ENCODE assay signal across 26 cellular contexts in genomic region chr16:1945559-1946391, GRCh38. TPM values are rescaled to one million over a fixed set of nuclear protein-coding genes. Genes with fewer than 3 reads are reported as not detected.
A peak's percentile ranks its signal among the peaks of the same experiment; 100 is the strongest.
DNase-seq lines count a peak whose midpoint lies in the region; ATAC-seq and TF ChIP-seq lines count a peak whose summit lies in the region.
"Had no signal": no experiment of that assay in that cellular context is flagged by ENCODE, and none has a peak within 500 bp of the region (broad histone marks: within the 10 kb centered on the region; RNA-seq: fewer than 3 reads in every experiment).

No MANE protein-coding gene starts in this region.

- H3K4me1 ChIP-seq in psoas muscle: peaks cover 59% of the 10 kb centered on the region

- no peak overlapping the region for H3K27ac Mint-ChIP-seq in activated T-helper 1 cell treated with anti-CD3 and anti-CD28 coated beads, Interleukin-12 subunit alpha, Interleukin-12 subunit beta, Interleukin-2, Interleukin-4 antibody, amounts not matched to agents 30 ng/mL and 10 ng/mL and 1 ng/mL, durations not matched to agents 14 hours and 24 hours and 36 hours
- no peak overlapping the region for H3K27ac Mint-ChIP-seq in activated T-cell treated with anti-CD3 and anti-CD28 coated beads, Interleukin-2, amount 50 U/mL, for 24 hours
- H3K27ac Mint-ChIP-seq: GM23338 had no signal

- peak; percentile 22 for DNase-seq in Right ventricle myocardium inferior (ENCODE audit: missing footprints)
- no peak for DNase-seq in left ventricle myocardium superior
- peak; percentile 47 for DNase-seq in islet precursor cell
- DNase-seq in psoas muscle: no peak
- no peak for DNase-seq in activated T-helper 1 cell treated with anti-CD3 and anti-CD28 coated beads, Interleukin-12 subunit alpha, Interleukin-12 subunit beta, Interleukin-2, Interleukin-4 antibody, amounts not matched to agents 30 ng/mL and 10 ng/mL and 1 ng/mL, durations not matched to agents 14 hours and 24 hours and 36 hours (ENCODE audit: low spot score)
- DNase-seq in activated T-cell treated with anti-CD3 and anti-CD28 coated beads, Interleukin-2, amount 50 U/mL, for 24 hours: no peak
- no peak for DNase-seq in activated naive CD4-positive, alpha-beta T cell (lab: John Stamatoyannopoulos, UW)
- DNase-seq in 8988T: no peak
- DNase-seq: Caco-2; CD4-positive, alpha-beta memory T cell; DMS 273 treated with DMSO at 0.1 percent for 48 hours; Kasumi-1; NCI-H1436; NCI-H187 treated with DMSO at 0.1 percent for 48 hours; NCI-H226; NCI-H510A treated with DMSO at 0.1 percent for 48 hours; NCI-H748 treated with DMSO at 0.1 percent for 48 hours; PC-9; RPMI8226; SIG-M5; SK-N-SH had no signal

- WGBS in psoas muscle, 3 donors: 76 to 80% (median 78%) methylated on average over 19 of the region's 19 CpGs

- no peaks in the 10 kb centered on the region for H3K27me3 ChIP-seq in psoas muscle (ENCODE audit: insufficient read depth in 3 of 3, low read length in 2 of 3)

- H3K9me3 Mint-ChIP-seq in activated T-helper 1 cell treated with anti-CD3 and anti-CD28 coated beads, Interleukin-12 subunit alpha, Interleukin-12 subunit beta, Interleukin-2, Interleukin-4 antibody, amounts not matched to agents 30 ng/mL and 10 ng/mL and 1 ng/mL, durations not matched to agents 14 hours and 24 hours and 36 hours: no peaks in the 10 kb centered on the region
- H3K9me3 Mint-ChIP-seq in activated T-cell treated with anti-CD3 and anti-CD28 coated beads, Interleukin-2, amount 50 U/mL, for 24 hours: no peaks in the 10 kb centered on the region
- H3K9me3 Mint-ChIP-seq: CD4-positive, alpha-beta memory T cell; GM23338 had no signal

- no peaks in the 10 kb centered on the region for H3K9me3 ChIP-seq in psoas muscle
- H3K9me3 ChIP-seq: BLaER1 treated with 17β-estradiol and CSF1 and Interleukin-3, amounts not matched to agents 10 nM and 100 nM; Caco-2; SK-N-SH had no signal

- H3K4me3 ChIP-seq in psoas muscle: no peak overlapping the region
- H3K4me3 ChIP-seq: BLaER1 treated with 17β-estradiol and CSF1 and Interleukin-3, amounts not matched to agents 10 nM and 100 nM; GM23338; PC-9 had no signal

- intact Hi-C loops in Right ventricle myocardium inferior (cut with DNase I): no loop called here
- intact Hi-C loops in left ventricle myocardium superior (cut with micrococcal nuclease): no loop called here
- intact Hi-C loops in psoas muscle (cut with DNase I): loop anchor here in 1 of 2 donors (10.0 kb wide), 1 partner anchor 171 kb away; the partner anchor contains the start of genes EME2, MRPS34 and NME3
- intact Hi-C loops in activated T-helper 1 cell treated with anti-CD3 and anti-CD28 coated beads, Interleukin-12 subunit alpha, Interleukin-12 subunit beta, Interleukin-2, Interleukin-4 antibody, amounts not matched to agents 30 ng/mL and 10 ng/mL and 1 ng/mL, durations not matched to agents 14 hours and 24 hours and 36 hours (cut with micrococcal nuclease): loop anchor here (10.0 kb wide), 1 partner anchor 1159 kb away; no protein-coding TSS in a partner anchor

- H3K36me3 ChIP-seq in psoas muscle (ENCODE audit: insufficient read depth in 1 of 2, low read depth in 1 of 2): peaks cover 0 to 9% of the 10 kb centered on the region in 2 donors

- peaks cover 19% of the 10 kb centered on the region for H3K4me1 Mint-ChIP-seq in activated T-helper 1 cell treated with anti-CD3 and anti-CD28 coated beads, Interleukin-12 subunit alpha, Interleukin-12 subunit beta, Interleukin-2, Interleukin-4 antibody, amounts not matched to agents 30 ng/mL and 10 ng/mL and 1 ng/mL, durations not matched to agents 14 hours and 24 hours and 36 hours (ENCODE audit: low read depth)
- peaks cover 29% of the 10 kb centered on the region for H3K4me1 Mint-ChIP-seq in activated T-cell treated with anti-CD3 and anti-CD28 coated beads, Interleukin-2, amount 50 U/mL, for 24 hours (ENCODE audit: low read depth)

- no peak overlapping the region for H3K4me3 Mint-ChIP-seq in activated T-helper 1 cell treated with anti-CD3 and anti-CD28 coated beads, Interleukin-12 subunit alpha, Interleukin-12 subunit beta, Interleukin-2, Interleukin-4 antibody, amounts not matched to agents 30 ng/mL and 10 ng/mL and 1 ng/mL, durations not matched to agents 14 hours and 24 hours and 36 hours
- no peak overlapping the region for H3K4me3 Mint-ChIP-seq in activated T-cell treated with anti-CD3 and anti-CD28 coated beads, Interleukin-2, amount 50 U/mL, for 24 hours
- H3K4me3 Mint-ChIP-seq: GM23338 had no signal

- H3K27me3 Mint-ChIP-seq in activated T-helper 1 cell treated with anti-CD3 and anti-CD28 coated beads, Interleukin-12 subunit alpha, Interleukin-12 subunit beta, Interleukin-2, Interleukin-4 antibody, amounts not matched to agents 30 ng/mL and 10 ng/mL and 1 ng/mL, durations not matched to agents 14 hours and 24 hours and 36 hours (ENCODE audit: insufficient read depth): no peaks in the 10 kb centered on the region
- no peaks in the 10 kb centered on the region for H3K27me3 Mint-ChIP-seq in activated T-cell treated with anti-CD3 and anti-CD28 coated beads, Interleukin-2, amount 50 U/mL, for 24 hours
- H3K27me3 Mint-ChIP-seq: CD4-positive, alpha-beta memory T cell had no signal

- H3K27ac ChIP-seq in psoas muscle: peak overlapping the region; percentile 89
- H3K27ac ChIP-seq: 22Rv1; BLaER1 treated with 17β-estradiol and CSF1 and Interleukin-3, amounts not matched to agents 10 nM and 100 nM; PC-9 had no signal

- H3K36me3 Mint-ChIP-seq in activated T-helper 1 cell treated with anti-CD3 and anti-CD28 coated beads, Interleukin-12 subunit alpha, Interleukin-12 subunit beta, Interleukin-2, Interleukin-4 antibody, amounts not matched to agents 30 ng/mL and 10 ng/mL and 1 ng/mL, durations not matched to agents 14 hours and 24 hours and 36 hours (ENCODE audit: low read depth): peaks cover 4% of the 10 kb centered on the region
- H3K36me3 Mint-ChIP-seq in activated T-cell treated with anti-CD3 and anti-CD28 coated beads, Interleukin-2, amount 50 U/mL, for 24 hours (ENCODE audit: low read depth): peaks cover 2% of the 10 kb centered on the region
- H3K36me3 Mint-ChIP-seq: CD4-positive, alpha-beta memory T cell had no signal

- ATAC-seq in Right ventricle myocardium inferior (no peak), left ventricle myocardium superior (no peak), psoas muscle (no peak)
- ATAC-seq: GM23338 had no signal

- TF ChIP-seq CTCF in psoas muscle (IDR thresholded peaks at IDR 0.05): no peak

RNA-seq across cellular contexts. Expression of gene MSRB1, which starts 2.8 kb away (rescaled TPM):
- total RNA-seq in Right ventricle myocardium inferior (25.3 TPM), left ventricle myocardium superior (25.9 TPM), psoas muscle (10 to 100 TPM; 44.2 to 65.3 (median 53.2) TPM)
- 10 to 100 TPM; 50.4 to 83.4 (median 76.1) TPM for polyA plus RNA-seq in psoas muscle
- total RNA-seq in activated T-helper 1 cell treated with anti-CD3 and anti-CD28 coated beads, Interleukin-12 subunit alpha, Interleukin-12 subunit beta, Interleukin-2, Interleukin-4 antibody, amounts not matched to agents 30 ng/mL and 10 ng/mL and 1 ng/mL, durations not matched to agents 14 hours and 24 hours and 36 hours: 22.1 and 26.1 TPM in 2 replicates

RNA-seq across cellular contexts. Expression of gene RPL3L, which starts 8.7 kb away (rescaled TPM):
- total RNA-seq in Right ventricle myocardium inferior (271 TPM), left ventricle myocardium superior (315 TPM), psoas muscle (100 to 1,000 TPM; 205 to 296 (median 233) TPM)
- polyA plus RNA-seq in psoas muscle: 100 to 1,000 TPM; 116 to 315 (median 188) TPM
- 1.1 and 1.9 TPM in 2 replicates for total RNA-seq in activated T-helper 1 cell treated with anti-CD3 and anti-CD28 coated beads, Interleukin-12 subunit alpha, Interleukin-12 subunit beta, Interleukin-2, Interleukin-4 antibody, amounts not matched to agents 30 ng/mL and 10 ng/mL and 1 ng/mL, durations not matched to agents 14 hours and 24 hours and 36 hours
- total RNA-seq: Caco-2; CD4-positive, alpha-beta memory T cell; G401; MCF 10A had no signal
- polyA plus RNA-seq: CD4-positive, alpha-beta memory T cell; SK-N-SH had no signal

RNA-seq across cellular contexts. Expression of gene NDUFB10, which starts 13.6 kb away (rescaled TPM):
- total RNA-seq in Right ventricle myocardium inferior: 737 TPM
- total RNA-seq in left ventricle myocardium superior: 769 TPM
- 100 to 1,000 TPM; 350 to 465 (median 373) TPM for total RNA-seq in psoas muscle
- polyA plus RNA-seq in psoas muscle: 100 to 1,000 TPM; 753 to 870 (median 797) TPM
- total RNA-seq in activated T-helper 1 cell treated with anti-CD3 and anti-CD28 coated beads, Interleukin-12 subunit alpha, Interleukin-12 subunit beta, Interleukin-2, Interleukin-4 antibody, amounts not matched to agents 30 ng/mL and 10 ng/mL and 1 ng/mL, durations not matched to agents 14 hours and 24 hours and 36 hours: 134 and 138 TPM in 2 replicates

RNA-seq across cellular contexts. Expression of gene RPS2, which starts 18.9 kb away (rescaled TPM):
- total RNA-seq in Right ventricle myocardium inferior: 907 TPM
- total RNA-seq in left ventricle myocardium superior: 788 TPM
- 1,000 to 10,000 TPM; 1,044 to 1,902 (median 1,426) TPM for total RNA-seq in psoas muscle
- polyA plus RNA-seq in psoas muscle: 1,000 to 10,000 TPM; 2,097 to 3,940 (median 2,652) TPM
- 3,144 and 3,145 TPM in 2 replicates for total RNA-seq in activated T-helper 1 cell treated with anti-CD3 and anti-CD28 coated beads, Interleukin-12 subunit alpha, Interleukin-12 subunit beta, Interleukin-2, Interleukin-4 antibody, amounts not matched to agents 30 ng/mL and 10 ng/mL and 1 ng/mL, durations not matched to agents 14 hours and 24 hours and 36 hours

RNA-seq across cellular contexts. Expression of gene RNF151, which starts 20.9 kb away (rescaled TPM):
- total RNA-seq in Right ventricle myocardium inferior (not detected), left ventricle myocardium superior (not detected), psoas muscle (not detected)
- polyA plus RNA-seq in psoas muscle: not detected
- total RNA-seq in activated T-helper 1 cell treated with anti-CD3 and anti-CD28 coated beads, Interleukin-12 subunit alpha, Interleukin-12 subunit beta, Interleukin-2, Interleukin-4 antibody, amounts not matched to agents 30 ng/mL and 10 ng/mL and 1 ng/mL, durations not matched to agents 14 hours and 24 hours and 36 hours: 0.70 and 0.93 TPM in 2 replicates
- total RNA-seq: Caco-2; CD4-positive, alpha-beta memory T cell; G401; GM23338; MCF 10A; PC-9 had no signal
- polyA plus RNA-seq: CD4-positive, alpha-beta memory T cell; GM23338 had no signal

Comparison
In these comparisons a context has a peak if more than half of its experiments do, and no peak if none do; other contexts are left out.
1. DNase-seq: peak in Right ventricle myocardium inferior (single experiment) and islet precursor cell (single experiment); none in left ventricle myocardium superior (single experiment), psoas muscle (0 of 2), activated T-helper 1 cell treated with anti-CD3 and anti-CD28 coated beads, Interleukin-12 subunit alpha, Interleukin-12 subunit beta, Interleukin-2, Interleukin-4 antibody, amounts not matched to agents 30 ng/mL and 10 ng/mL and 1 ng/mL, durations not matched to agents 14 hours and 24 hours and 36 hours (single experiment), activated T-cell treated with anti-CD3 and anti-CD28 coated beads, Interleukin-2, amount 50 U/mL, for 24 hours (single experiment), activated naive CD4-positive, alpha-beta T cell (0 of 4) and 8988T (single experiment).
2. RNA of gene RPL3L, which starts 8.7 kb away (total RNA-seq): 315 TPM in left ventricle myocardium superior (single experiment), 271 TPM in Right ventricle myocardium inferior (single experiment) and 205 to 296 TPM in psoas muscle; 1.1 to 1.9 TPM in activated T-helper 1 cell treated with anti-CD3 and anti-CD28 coated beads, Interleukin-12 subunit alpha, Interleukin-12 subunit beta, Interleukin-2, Interleukin-4 antibody, amounts not matched to agents 30 ng/mL and 10 ng/mL and 1 ng/mL, durations not matched to agents 14 hours and 24 hours and 36 hours; every median in the first group is over 10 times any median in the second.